ENCODE assay signal across 8 cellular contexts in genomic region chr11:57568330-57568766, GRCh38. TPM values are rescaled to one million over a fixed set of nuclear protein-coding genes. Genes with fewer than 3 reads are reported as not detected.
DNase-seq lines count a peak whose midpoint lies in the region; ATAC-seq and TF ChIP-seq lines count a peak whose summit lies in the region.

No MANE protein-coding gene starts in this region.

- intact Hi-C loops in activated CD4-positive, alpha-beta memory T cell treated with anti-CD3 and anti-CD28 coated beads for 36 hours (cut with micrococcal nuclease) = loop anchor here (1.0 to 5.0 kb wide), 6 partner anchors 73 to 954 kb away; partner anchors contain the start of genes P2RX3 and SSRP1
- intact Hi-C loops in transverse colon (cut with DNase I; ENCODE audit: low total_unique reads) = loop anchor here (1.0 kb wide), 1 partner anchor 73 kb away; no protein-coding TSS in a partner anchor

- no peaks in the 10 kb centered on the region for H3K9me3 ChIP-seq in GM23248 (ENCODE audit: low read depth)
- no peaks in the 10 kb centered on the region for H3K9me3 ChIP-seq in MG63
- no peaks in the 10 kb centered on the region for H3K9me3 ChIP-seq in neural progenitor cell (ENCODE audit: low read depth)
- H3K9me3 ChIP-seq in transverse colon = no peaks in the 10 kb centered on the region

- no peaks in the 10 kb centered on the region for H3K27me3 ChIP-seq in GM23248 (replicated peaks; ENCODE audit: insufficient read depth)
- H3K27me3 ChIP-seq in MG63 = no peaks in the 10 kb centered on the region
- H3K27me3 ChIP-seq in neural progenitor cell = no peaks in the 10 kb centered on the region
- no peaks in the 10 kb centered on the region for H3K27me3 ChIP-seq in transverse colon

- H3K4me3 Mint-ChIP-seq in activated CD4-positive, alpha-beta memory T cell treated with anti-CD3 and anti-CD28 coated beads for 36 hours = peak overlapping the region; percentile 92
- peak overlapping the region; percentile 99 for H3K4me3 Mint-ChIP-seq in neural progenitor cell

- WGBS in GM23248 (ENCODE audit: low coverage in 1 of 2, low lambda C conversion rate in 2 of 2, missing lambda C conversion rate in 2 of 2), 2 experiments = 34 to 35% methylated on average over 6 of the region's 6 CpGs
- 26 to 100% methylated on average over 1 to 6 of the region's 6 CpGs for WGBS in transverse colon (ENCODE audit: low coverage in 1 of 2), 2 donors

- no peak for ATAC-seq in HG03571 (IDR thresholded peaks at IDR 0.05; ENCODE audit: unreplicated experiment)

- no peaks in the 10 kb centered on the region for H3K27me3 Mint-ChIP-seq in activated CD4-positive, alpha-beta memory T cell treated with anti-CD3 and anti-CD28 coated beads for 36 hours
- H3K27me3 Mint-ChIP-seq in neural progenitor cell (ENCODE audit: insufficient read depth, low read depth) = peaks cover 5% of the 10 kb centered on the region

- H3K36me3 ChIP-seq in GM23248 (ENCODE audit: low read depth) = no peaks in the 10 kb centered on the region
- no peaks in the 10 kb centered on the region; the same call in 1 of the 2 replicates for H3K36me3 ChIP-seq in MG63
- H3K36me3 ChIP-seq in neural progenitor cell = no peaks in the 10 kb centered on the region
- no peaks in the 10 kb centered on the region for H3K36me3 ChIP-seq in transverse colon

- H3K27ac ChIP-seq in GM23248 = peak overlapping the region; percentile 91
- peak overlapping the region; percentile 88 for H3K27ac ChIP-seq in neural progenitor cell
- H3K27ac ChIP-seq in transverse colon = peak overlapping the region; percentile 82 to 90 (median 88)

- H4K20me1 ChIP-seq in GM23248 (ENCODE audit: insufficient read depth) (no peaks in the 10 kb centered on the region), neural progenitor cell (ENCODE audit: low read depth) (peaks cover 5% of the 10 kb centered on the region)

- H3K4me3 ChIP-seq in GM23248 = peak overlapping the region; percentile 99
- peak overlapping the region; percentile 64 for H3K4me3 ChIP-seq in MG63
- H3K4me3 ChIP-seq in neural progenitor cell = peak overlapping the region; percentile 95
- H3K4me3 ChIP-seq in transverse colon = peak overlapping the region; percentile 70 to 81 (median 76)

- no peaks in the 10 kb centered on the region for H3K9me3 Mint-ChIP-seq in activated CD4-positive, alpha-beta memory T cell treated with anti-CD3 and anti-CD28 coated beads for 36 hours
- H3K9me3 Mint-ChIP-seq in neural progenitor cell = no peaks in the 10 kb centered on the region

- H3K9me2 ChIP-seq in GM23248 (ENCODE audit: insufficient read depth) = no peaks in the 10 kb centered on the region

- peaks cover 18% of the 10 kb centered on the region for H3K36me3 Mint-ChIP-seq in activated CD4-positive, alpha-beta memory T cell treated with anti-CD3 and anti-CD28 coated beads for 36 hours
- H3K36me3 Mint-ChIP-seq in neural progenitor cell = no peaks in the 10 kb centered on the region

- 0 out of 2 replicates have a peak, but pooled peaks cover 10% of the 10 kb centered on the region for H3F3A ChIP-seq in GM23248 (ENCODE audit: insufficient read depth)
- H3F3A ChIP-seq in neural progenitor cell (ENCODE audit: low read depth) = peaks cover 31% of the 10 kb centered on the region

- TF ChIP-seq POLR2A in erythroblast (IDR thresholded peaks at IDR 0.05; ENCODE audit: low read length) (no peak), transverse colon (IDR thresholded peaks at IDR 0.05) (no peak)

- DNase-seq in GM04503 (ENCODE audit: low read depth) (peak; percentile 11), GM23248 (no peak), MG63 (no peak), erythroblast (lab: John Stamatoyannopoulos, UW) (peak; percentile 82 to 91), neural progenitor cell (ENCODE audit: low spot score) (no peak), transverse colon (no peak)
- DNase-seq in activated CD4-positive, alpha-beta memory T cell treated with anti-CD3 and anti-CD28 coated beads for 36 hours = peak; percentile 94

- CTCF ChIA-PET in activated CD4-positive, alpha-beta memory T cell treated with anti-CD3 and anti-CD28 coated beads for 36 hours (lab: Charles Lee) = interaction anchor here (0.5 to 5.9 kb wide), 27 partner anchors 21 to 244 kb away, joined by 3 to 104 read pairs (median 5); partner anchors contain the start of genes RTN4RL2, SLC43A1, TNKS1BP1 and YPEL4

- TF ChIP-seq CTCF in neural progenitor cell (IDR thresholded peaks at IDR 0.05) (no peak), transverse colon (IDR thresholded peaks at IDR 0.05) (peak; percentile 84 to 93 (median 89))

- peak overlapping the region; percentile 75 for H3K4me2 ChIP-seq in GM23248 (ENCODE audit: unreplicated experiment)
- peak overlapping the region; percentile 98 for H3K4me2 ChIP-seq in neural progenitor cell

- H3K4me1 ChIP-seq in GM23248 (ENCODE audit: insufficient read depth) (peaks cover 24% of the 10 kb centered on the region), neural progenitor cell (peaks cover 28% of the 10 kb centered on the region), transverse colon (peaks cover 10 to 27% (median 16%) of the 10 kb centered on the region in 4 donors)

- H2AFZ ChIP-seq in GM23248 (peak overlapping the region; percentile 92), neural progenitor cell (replicated peaks) (peak overlapping the region; percentile 75)

- POLR2A ChIA-PET in activated CD4-positive, alpha-beta memory T cell treated with anti-CD3 and anti-CD28 coated beads for 36 hours (lab: Charles Lee) = interaction anchor here (0.9 to 1.2 kb wide), 5 partner anchors 71 to 144 kb away, joined by 3 to 4 read pairs (median 3); no protein-coding TSS in a partner anchor

- no peak for TF ChIP-seq EP300 in transverse colon (IDR thresholded peaks at IDR 0.05; ENCODE audit: low read depth)

- H3K79me2 ChIP-seq in GM23248 (ENCODE audit: insufficient read depth) = peaks cover 35% of the 10 kb centered on the region
- peaks cover 40% of the 10 kb centered on the region for H3K79me2 ChIP-seq in neural progenitor cell (ENCODE audit: low read depth)

- peak overlapping the region; percentile 89 for H3K27ac Mint-ChIP-seq in activated CD4-positive, alpha-beta memory T cell treated with anti-CD3 and anti-CD28 coated beads for 36 hours
- H3K27ac Mint-ChIP-seq in neural progenitor cell = peak overlapping the region; percentile 98

- in situ Hi-C loops in GM23248 (cut with MboI) (loop anchor here (5.0 kb wide), 1 partner anchor 74 kb away; no protein-coding TSS in a partner anchor), transverse colon (cut with MboI; ENCODE audit: low pct_ligation_motif_present in 1 of 4, low pct_unique_long_range_greater_than_20kb in 1 of 4, low sequenced_read_pairs in 3 of 4) (loop anchor here in 2 of 4 donors (10.0 to 25.0 kb wide), 2 partner anchors 76 to 244 kb away; partner anchors contain the start of gene YPEL4 (in 1 of the 2))

- peaks cover 28% of the 10 kb centered on the region for H3K4me1 Mint-ChIP-seq in activated CD4-positive, alpha-beta memory T cell treated with anti-CD3 and anti-CD28 coated beads for 36 hours (ENCODE audit: low read depth)
- H3K4me1 Mint-ChIP-seq in neural progenitor cell = peaks cover 38% of the 10 kb centered on the region

- H3K9ac ChIP-seq in GM23248 (peak overlapping the region; percentile 86), neural progenitor cell (peak overlapping the region; percentile 77)

RNA-seq across cellular contexts. Expression of gene UBE2L6, which starts 0.9 kb away (rescaled TPM):
- 32.8 and 41.5 TPM in 2 replicates for total RNA-seq in GM23248 (2014; rRNA removed; shearing (Covaris generic))
- polyA plus RNA-seq in GM23248 (2016; fragmentation: Nextera tagmentation; extraction: Ambion mirVana) = 74.0 and 75.9 TPM in 2 replicates
- total RNA-seq in MG63 (2014; rRNA removed; shearing (Covaris generic); ENCODE audit: low replicate concordance) = 14.7 and 17.2 TPM in 2 replicates
- total RNA-seq in activated CD4-positive, alpha-beta memory T cell treated with anti-CD3 and anti-CD28 coated beads for 36 hours = 100 to 1,000 TPM; 152 to 162 TPM
- total RNA-seq in neural progenitor cell (ENCODE audit: low replicate concordance) = 76.2 and 112 TPM in 2 replicates
- total RNA-seq in transverse colon = 10 to 100 TPM; 15.3 to 24.3 (median 20.6) TPM

RNA-seq across cellular contexts. Expression of gene SERPING1, which starts 29.1 kb away (rescaled TPM):
- total RNA-seq in GM23248 (2014; rRNA removed; shearing (Covaris generic)) = 98.0 and 147 TPM in 2 replicates
- 319 and 327 TPM in 2 replicates for polyA plus RNA-seq in GM23248 (2016; fragmentation: Nextera tagmentation; extraction: Ambion mirVana)
- total RNA-seq in MG63 (2014; rRNA removed; shearing (Covaris generic); ENCODE audit: low replicate concordance) = 0.22 and 0.26 TPM in 2 replicates
- total RNA-seq in activated CD4-positive, alpha-beta memory T cell treated with anti-CD3 and anti-CD28 coated beads for 36 hours = under 1 TPM in 1 of 2 experiments, not detected in 1; 0.43 TPM
- total RNA-seq in neural progenitor cell (ENCODE audit: low replicate concordance) (46.0 and 68.1 TPM in 2 replicates), transverse colon (100 to 1,000 TPM in 2 of 4 donors, 10 to 100 TPM in 2; 65.7 to 143 (median 102) TPM)

RNA-seq across cellular contexts. Expression of gene SMTNL1, which starts 31.0 kb away (rescaled TPM):
- not detected in 2 replicates for total RNA-seq in GM23248 (2014; rRNA removed; shearing (Covaris generic))
- not detected in 2 replicates for polyA plus RNA-seq in GM23248 (2016; fragmentation: Nextera tagmentation; extraction: Ambion mirVana)
- total RNA-seq in MG63 (2014; rRNA removed; shearing (Covaris generic); ENCODE audit: low replicate concordance) = not detected in 2 replicates
- total RNA-seq in activated CD4-positive, alpha-beta memory T cell treated with anti-CD3 and anti-CD28 coated beads for 36 hours = not detected
- 0.28 TPM in 1 of 2 replicates, not detected in the other for total RNA-seq in neural progenitor cell (ENCODE audit: low replicate concordance)
- not detected for total RNA-seq in transverse colon

RNA-seq across cellular contexts. Expression of gene TIMM10, which starts 37.8 kb away (rescaled TPM):
- total RNA-seq in GM23248 (2014; rRNA removed; shearing (Covaris generic)) = 29.0 and 48.3 TPM in 2 replicates
- 73.4 and 78.3 TPM in 2 replicates for polyA plus RNA-seq in GM23248 (2016; fragmentation: Nextera tagmentation; extraction: Ambion mirVana)
- total RNA-seq in MG63 (2014; rRNA removed; shearing (Covaris generic); ENCODE audit: low replicate concordance) = 99.6 and 106 TPM in 2 replicates
- total RNA-seq in activated CD4-positive, alpha-beta memory T cell treated with anti-CD3 and anti-CD28 coated beads for 36 hours = 100 to 1,000 TPM; 131 to 134 TPM
- total RNA-seq in neural progenitor cell (ENCODE audit: low replicate concordance) (19.1 and 21.9 TPM in 2 replicates), transverse colon (10 to 100 TPM in 2 of 4 donors, 1 to 10 TPM in 1, not detected in 1; 1.6 to 36.8 (median 34.0) TPM)

RNA-seq across cellular contexts. Expression of gene SLC43A1, which starts 52.8 kb away (rescaled TPM):
- total RNA-seq in GM23248 (2014; rRNA removed; shearing (Covaris generic)) = 6.2 and 9.3 TPM in 2 replicates
- polyA plus RNA-seq in GM23248 (2016; fragmentation: Nextera tagmentation; extraction: Ambion mirVana) = 7.1 and 7.7 TPM in 2 replicates
- total RNA-seq in MG63 (2014; rRNA removed; shearing (Covaris generic); ENCODE audit: low replicate concordance) = 3.2 and 4.0 TPM in 2 replicates
- total RNA-seq in activated CD4-positive, alpha-beta memory T cell treated with anti-CD3 and anti-CD28 coated beads for 36 hours = 10 to 100 TPM; 23.1 to 23.3 TPM
- 0.99 and 1.5 TPM in 2 replicates for total RNA-seq in neural progenitor cell (ENCODE audit: low replicate concordance)
- total RNA-seq in transverse colon = 10 to 100 TPM in 3 of 4 donors, 1 to 10 TPM in 1; 7.5 to 30.4 (median 15.2) TPM

Comparison
In these comparisons a context has a peak if more than half of its experiments do, and no peak if none do; other contexts are left out.
1. DNase-seq: peak in GM04503 (single experiment), activated CD4-positive, alpha-beta memory T cell treated with anti-CD3 and anti-CD28 coated beads for 36 hours (single experiment) and erythroblast (2 of 2); none in GM23248 (single experiment), MG63 (single experiment), neural progenitor cell (single experiment) and transverse colon (single experiment).
2. RNA of gene SERPING1, which starts 29.1 kb away (total RNA-seq): 98.0 to 147 TPM in GM23248, 65.7 to 143 TPM in transverse colon and 46.0 to 68.1 TPM in neural progenitor cell; 0.43 TPM in activated CD4-positive, alpha-beta memory T cell treated with anti-CD3 and anti-CD28 coated beads for 36 hours and 0.22 to 0.26 TPM in MG63; every median in the first group is over 10 times any median in the second.
3. Peak in every context shown above with its lines, with median percentiles within 50 percentile points of each other: H3K27ac ChIP-seq and H3K4me3 ChIP-seq.